Comparison of ENCODE assay signal across 8 cellular contexts in the genomic region with DNA sequence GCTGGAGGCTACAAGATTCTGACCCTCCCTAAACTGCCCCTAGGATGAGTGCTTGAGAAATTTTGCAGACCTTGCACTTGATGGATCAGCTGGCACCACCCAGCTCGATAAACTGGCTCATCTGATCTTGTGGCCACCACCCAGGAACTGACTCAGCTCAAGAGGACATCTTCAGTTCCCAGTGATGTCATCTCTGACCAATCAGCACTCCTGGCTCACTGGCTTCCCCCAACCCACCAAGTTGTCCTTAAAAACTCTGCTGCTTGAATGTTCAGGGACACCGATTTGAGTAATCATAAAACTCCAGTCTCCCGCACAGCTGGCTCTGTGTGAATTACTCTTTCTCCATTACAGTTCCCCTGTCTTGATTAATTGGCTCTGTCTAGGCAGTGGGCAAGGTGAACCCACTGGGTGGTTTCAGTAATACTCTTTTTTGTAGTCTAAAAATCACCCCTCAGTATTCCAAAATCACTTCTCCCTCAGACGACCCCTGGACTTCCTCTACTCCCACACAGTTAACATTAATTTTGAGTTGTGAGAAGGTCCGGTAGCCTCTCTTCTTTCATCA.
DNase-seq lines count a peak whose midpoint lies in the region; ATAC-seq and TF ChIP-seq lines count a peak whose summit lies in the region.
"Not testable (repeated sequence)": the region's sequence is repeated elsewhere in the genome, so short reads cannot be mapped to it uniquely, and the experiment has no call there.

No MANE protein-coding gene starts in this region.

- intact Hi-C loops in Right ventricle myocardium inferior (cut with DNase I): not testable (repeated sequence)

- peaks cover 54% of the 10 kb centered on the region for H3K36me3 Mint-ChIP-seq in activated T-cell treated with anti-CD3 and anti-CD28 coated beads, Interleukin-2, amount 50 U/mL, for 24 hours (ENCODE audit: low read depth)
- peaks cover 41% of the 10 kb centered on the region for H3K36me3 Mint-ChIP-seq in mesothelial cell of epicardium

- H3K27me3 Mint-ChIP-seq in activated T-cell treated with anti-CD3 and anti-CD28 coated beads, Interleukin-2, amount 50 U/mL, for 24 hours; mesothelial cell of epicardium (ENCODE audit: low read depth): not testable (repeated sequence)

- not testable (repeated sequence) for H3K27ac ChIP-seq in SJCRH30

- H3K4me3 ChIP-seq in Jurkat, Clone E6-1 (ENCODE audit: low read length); SJCRH30; cardiac fibroblast (replicated peaks in 1 of 2; ENCODE audit: low read depth in 2 of 2, low read length in 2 of 2): not testable (repeated sequence)

- not testable (repeated sequence) for H3K4me1 ChIP-seq in SJCRH30

- H3K4me1 Mint-ChIP-seq in activated T-cell treated with anti-CD3 and anti-CD28 coated beads, Interleukin-2, amount 50 U/mL, for 24 hours (ENCODE audit: low read depth); mesothelial cell of epicardium: not testable (repeated sequence)

- H3K4me3 Mint-ChIP-seq in activated T-cell treated with anti-CD3 and anti-CD28 coated beads, Interleukin-2, amount 50 U/mL, for 24 hours; mesothelial cell of epicardium: not testable (repeated sequence)

- not testable (repeated sequence) for H3K27me3 ChIP-seq in SJCRH30

- H3K9me3 Mint-ChIP-seq in activated T-cell treated with anti-CD3 and anti-CD28 coated beads, Interleukin-2, amount 50 U/mL, for 24 hours: not testable (repeated sequence)
- H3K9me3 Mint-ChIP-seq in mesothelial cell of epicardium: peaks cover 29% of the 10 kb centered on the region

- peak overlapping the region; percentile 14 for H3K27ac Mint-ChIP-seq in activated T-cell treated with anti-CD3 and anti-CD28 coated beads, Interleukin-2, amount 50 U/mL, for 24 hours
- H3K27ac Mint-ChIP-seq in mesothelial cell of epicardium: peak overlapping the region; percentile 53

- not testable (repeated sequence) for TF ChIP-seq CTCF in cardiac fibroblast (IDR thresholded peaks at IDR 0.05; ENCODE audit: low read depth, low read length); mesothelial cell of epicardium (IDR thresholded peaks at IDR 0.05; ENCODE audit: unreplicated experiment)

- not testable (repeated sequence) for H3K36me3 ChIP-seq in SJCRH30

- DNase-seq in Daoy (ENCODE audit: low read depth) (peak; percentile 61), SJCRH30 (peak; percentile 59 to 61), cardiac fibroblast (ENCODE audit: low read depth in 2 of 2) (peak; percentile 62 to 90)
- DNase-seq in Jurkat, Clone E6-1 (ENCODE audit: low read depth, low spot score): peak; percentile 0
- DNase-seq in activated T-cell treated with anti-CD3 and anti-CD28 coated beads, Interleukin-2, amount 50 U/mL, for 24 hours; Right ventricle myocardium inferior (ENCODE audit: missing footprints); mesothelial cell of epicardium (ENCODE audit: low spot score in 2 of 2, unreplicated experiment in 2 of 2): not testable (repeated sequence)
- peak; percentile 4 for DNase-seq in stimulated activated CD4-positive, alpha-beta T cell treated with anti-CD3 and anti-CD28 coated beads, Interleukin-4, amount 100 ng/mL, for 24 hours

- peak; percentile 73 for ATAC-seq in Right ventricle myocardium inferior

- not testable (repeated sequence) for H3K9me3 ChIP-seq in SJCRH30 (replicated peaks)
